In genomic region chr7:7934945-7935344, GRCh38 we compare ENCODE assay signal across 2 cellular contexts.
TF ChIP-seq lines count a peak whose summit lies in the region.

No MANE protein-coding gene starts in this region.

TF ChIP-seq in GM23338, 12 proteins besides CTCF, POLR2A, EP300 and RAD21 (continued from another document):
- TF ChIP-seq ETS1 (IDR thresholded peaks at IDR 0.05) (no peak), POLR2AphosphoS5 (IDR thresholded peaks at IDR 0.05; ENCODE audit: low read depth) (no peak)

TF ChIP-seq in WTC11, 78 proteins besides CTCF, POLR2A, EP300 and RAD21 (continued from another document):
- TF ChIP-seq EMX1 (CRISPR knock-in tag; IDR thresholded peaks at IDR 0.05) (no peak), TEAD4 (CRISPR knock-in tag; IDR thresholded peaks at IDR 0.05) (no peak), ESRRA (CRISPR knock-in tag; IDR thresholded peaks at IDR 0.05; ENCODE audit: borderline replicate concordance) (no peak), ZNF281 (CRISPR knock-in tag; IDR thresholded peaks at IDR 0.05) (no peak), FOXJ3 (CRISPR knock-in tag; IDR thresholded peaks at IDR 0.05; ENCODE audit: borderline replicate concordance) (no peak), PRRX2 (CRISPR knock-in tag; IDR thresholded peaks at IDR 0.05) (no peak), MXD4 (CRISPR knock-in tag; IDR thresholded peaks at IDR 0.05; ENCODE audit: borderline replicate concordance) (no peak), ZNF263 (CRISPR knock-in tag; IDR thresholded peaks at IDR 0.05; ENCODE audit: low read depth) (no peak), ZNF121 (CRISPR knock-in tag; IDR thresholded peaks at IDR 0.05) (no peak), JAZF1 (CRISPR knock-in tag; IDR thresholded peaks at IDR 0.05) (no peak), ZNF423 (CRISPR knock-in tag; IDR thresholded peaks at IDR 0.05) (no peak)
TF ChIP-seq in WTC11: peak in this region for 0.
